7 cellular contexts compared by ENCODE assay signal in the genomic region with DNA sequence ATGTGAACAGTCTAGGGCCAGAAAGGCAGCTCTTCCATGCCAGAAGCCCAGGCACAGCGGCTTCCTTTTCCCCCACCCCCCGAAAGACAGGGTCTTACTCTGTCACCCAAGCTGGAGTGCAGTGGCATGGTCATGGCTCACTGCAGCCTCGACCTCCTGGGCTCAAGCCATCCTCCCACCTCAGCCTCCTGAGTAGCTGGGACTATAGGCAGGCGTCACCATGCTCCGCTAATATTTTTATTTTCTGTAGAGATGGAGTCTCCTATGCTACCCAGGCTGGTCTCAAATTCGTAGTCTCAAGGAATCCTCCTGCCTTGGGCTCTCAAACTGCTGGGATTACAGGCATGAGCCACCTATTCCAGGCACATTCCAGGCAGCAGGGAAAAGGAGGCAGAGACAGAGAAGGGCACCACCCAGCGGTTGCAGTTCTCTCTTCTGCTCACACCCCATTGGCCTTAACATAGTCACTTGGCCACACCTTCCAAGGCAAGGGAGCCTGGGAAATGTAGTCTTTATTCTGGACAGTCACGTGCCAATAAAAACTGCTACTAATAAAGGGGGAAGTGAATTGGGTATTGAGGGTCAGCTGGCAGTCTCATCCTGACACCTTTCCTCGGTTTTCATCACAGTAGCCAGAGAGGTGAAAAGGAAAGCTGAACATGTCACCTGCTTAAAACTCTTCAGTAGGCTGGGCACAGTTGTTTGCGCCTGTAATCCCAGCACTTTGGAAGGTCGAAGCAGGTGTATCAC.
DNase-seq lines count a peak whose midpoint lies in the region; ATAC-seq and TF ChIP-seq lines count a peak whose summit lies in the region.

No MANE protein-coding gene starts in this region.

- H3K4me3 Mint-ChIP-seq in IgD-negative memory B cell = no peak overlapping the region

- H3K79me2 ChIP-seq in PC-9 (ENCODE audit: low read depth) = no peaks in the 10 kb centered on the region

- H2AFZ ChIP-seq in PC-9 = no peak overlapping the region

- H3K4me3 ChIP-seq in PC-9 = no peak overlapping the region
- no peak overlapping the region for H3K4me3 ChIP-seq in testis

- CTCF ChIA-PET in PC-9 (lab: Charles Lee) = interaction anchor here (0.5 to 0.6 kb wide), 2 partner anchors 393 kb away, joined by 3 to 8 read pairs; no protein-coding TSS in a partner anchor

- no peaks in the 10 kb centered on the region for H3K9me2 ChIP-seq in PC-9 (ENCODE audit: insufficient read depth)

- TF ChIP-seq CTCF in PC-9 (conservative IDR thresholded peaks at IDR 0.05) = peak; percentile 86
- peak; percentile 49 to 84 (median 76) for TF ChIP-seq CTCF in testis (IDR thresholded peaks at IDR 0.05)

- TF ChIP-seq POLR2A in testis (IDR thresholded peaks at IDR 0.05) = no peak

- H3K27me3 Mint-ChIP-seq in IgD-negative memory B cell = peaks cover 15% of the 10 kb centered on the region

- H3K9me3 Mint-ChIP-seq in IgD-negative memory B cell = peaks cover 2 to 4% (median 2%) of the 10 kb centered on the region in 3 donors

- H4K20me1 ChIP-seq in PC-9 (ENCODE audit: insufficient read depth) = no peaks in the 10 kb centered on the region

- peaks cover 0 to 2% (median 2%) of the 10 kb centered on the region in 3 donors for H3K4me1 Mint-ChIP-seq in IgD-negative memory B cell

- peaks cover 18% of the 10 kb centered on the region for H3K4me1 ChIP-seq in PC-9 (replicated peaks; ENCODE audit: insufficient read depth)
- H3K4me1 ChIP-seq in testis = no peaks in the 10 kb centered on the region

- ATAC-seq in GM21786 (IDR thresholded peaks at IDR 0.05; ENCODE audit: unreplicated experiment) = no peak

- H3K27ac ChIP-seq in PC-9 (no peak overlapping the region), testis (no peak overlapping the region)

- H3K27me3 ChIP-seq in PC-9 (ENCODE audit: insufficient read depth, low read depth) (no peaks in the 10 kb centered on the region), testis (no peaks in the 10 kb centered on the region)

- BruUV-seq in PC-9 (replicated peaks; lab: Mats Ljungman, UMichigan) = no TSS peak

- POLR2A ChIA-PET in PC-9 (lab: Charles Lee; ENCODE audit: unreplicated experiment) = no interaction called here

- DNase-seq in ELR (ENCODE audit: low read depth) (peak; percentile 88), PC-9 (peak; percentile 68 to 69), left kidney (ENCODE audit: low read depth, low spot score) (peak; percentile 93), testis (peak; percentile 90)
- peak; percentile 8 for DNase-seq in central memory CD4-positive, alpha-beta T cell

- intact Hi-C loops in PC-9 (cut with micrococcal nuclease; ENCODE audit: unreplicated experiment) (loop anchor here (1.0 kb wide), 1 partner anchor 392 kb away; no protein-coding TSS in a partner anchor), testis (cut with DNase I; ENCODE audit: low total_unique reads) (no loop called here)

- H3K27ac Mint-ChIP-seq in IgD-negative memory B cell = peak overlapping the region in 2 of 3 donors; percentile 39 to 61

- no peak overlapping the region for H3K4me2 ChIP-seq in PC-9

- H3K9me3 ChIP-seq in PC-9 (ENCODE audit: insufficient read depth, low read depth) (no peaks in the 10 kb centered on the region), testis (no peaks in the 10 kb centered on the region)

- no peaks in the 10 kb centered on the region for H3K36me3 ChIP-seq in PC-9 (ENCODE audit: low read depth)
- no peaks in the 10 kb centered on the region for H3K36me3 ChIP-seq in testis (ENCODE audit: low read depth, missing control alignments)

- H3K36me3 Mint-ChIP-seq in IgD-negative memory B cell = peaks cover 2% of the 10 kb centered on the region

- H3F3A ChIP-seq in PC-9 (ENCODE audit: insufficient read depth, low read depth) = peaks cover 18% of the 10 kb centered on the region

- 70 to 74% methylated on average over 11 of the region's 11 CpGs for WGBS in testis, 2 donors

Comparison
In these comparisons a context has a peak if more than half of its experiments do, and no peak if none do; other contexts are left out.
1. DNase-seq: peak in every context shown above with its lines; median percentile 93 in left kidney; 90 in testis; 88 in ELR; 68 in PC-9; 8 in central memory CD4-positive, alpha-beta T cell.